1 cellular context compared by ENCODE assay signal in genomic region chr1:203628997-203629508, GRCh38.
TF ChIP-seq lines count a peak whose summit lies in the region.

No MANE protein-coding gene starts in this region.

TF ChIP-seq in SK-N-SH, 30 proteins besides CTCF, POLR2A, EP300 and RAD21 (continued from another document):
- TF ChIP-seq REST (IDR thresholded peaks at IDR 0.05; ENCODE audit: low read depth, low read length) (no peak), JUND (IDR thresholded peaks at IDR 0.05) (no peak), SIN3A (IDR thresholded peaks at IDR 0.05; ENCODE audit: borderline replicate concordance, low read depth, low read length) (no peak), PBX3 (IDR thresholded peaks at IDR 0.05) (no peak)
